9 cellular contexts compared by ENCODE assay signal in genomic region chr20:47350691-47351545, GRCh38. TPM values are rescaled to one million over a fixed set of nuclear protein-coding genes. Genes with fewer than 3 reads are reported as not detected.
A peak's percentile ranks its signal among the peaks of the same experiment; 100 is the strongest.
DNase-seq lines count a peak whose midpoint lies in the region; ATAC-seq and TF ChIP-seq lines count a peak whose summit lies in the region.
"Had no signal": no experiment of that assay in that cellular context is flagged by ENCODE, and none has a peak within 500 bp of the region (broad histone marks: within the 10 kb centered on the region; RNA-seq: fewer than 3 reads in every experiment).

No MANE protein-coding gene starts in this region.

- TF ChIP-seq POLR2A in gastrocnemius medialis (IDR thresholded peaks at IDR 0.05): no peak

- in situ Hi-C loops in gastrocnemius medialis (cut with MboI; ENCODE audit: low sequenced_read_pairs in 4 of 4): no loop called here

- H3K36me3 ChIP-seq in RWPE2 (ENCODE audit: low read depth) (peaks cover 85% of the 10 kb centered on the region), gastrocnemius medialis (peaks cover 0 to 7% of the 10 kb centered on the region in 2 donors)

- intact Hi-C loops in gastrocnemius medialis (cut with DNase I; ENCODE audit: low total_unique reads): loop anchor here (5.0 kb wide), 1 partner anchor 1521 kb away; no protein-coding TSS in a partner anchor

- ATAC-seq in RWPE2 (ENCODE audit: low read depth): no peak
- no peak for ATAC-seq in gastrocnemius medialis

- H3K27me3 ChIP-seq in RWPE2 (ENCODE audit: insufficient read depth, poor library complexity, severe bottlenecking) (no peaks in the 10 kb centered on the region), gastrocnemius medialis (no peaks in the 10 kb centered on the region)

- no peaks in the 10 kb centered on the region for H3K9me3 ChIP-seq in RWPE2 (ENCODE audit: severe bottlenecking)
- no peaks in the 10 kb centered on the region for H3K9me3 ChIP-seq in gastrocnemius medialis

- H3K4me1 ChIP-seq in RWPE2 (ENCODE audit: insufficient read depth, poor library complexity, severe bottlenecking) (peaks cover 80% of the 10 kb centered on the region), gastrocnemius medialis (peaks cover 90 to 93% of the 10 kb centered on the region in 2 donors)

- H3K4me3 ChIP-seq in GM12865 (ENCODE audit: low read depth, low read length) (peak overlapping the region; percentile 67), RWPE2 (ENCODE audit: severe bottlenecking) (no peak overlapping the region), gastrocnemius medialis (peak overlapping the region; percentile 37 to 43 (median 38))

- no peak for TF ChIP-seq CTCF in GM12865 (IDR thresholded peaks at IDR 0.05; ENCODE audit: insufficient read depth, low read depth, low read length, missing control alignments)
- TF ChIP-seq CTCF in RWPE2 (IDR thresholded peaks at IDR 0.05; ENCODE audit: poor library complexity, severe bottlenecking): no peak
- TF ChIP-seq CTCF in gastrocnemius medialis (IDR thresholded peaks at IDR 0.05 in 4 of 5, conservative IDR thresholded peaks at IDR 0.05 in 1 of 5): no peak

- no peak for DNase-seq in GM12865 (ENCODE audit: low read depth)
- no peak for DNase-seq in RWPE2 (ENCODE audit: low spot score)
- peak; percentile 58 for DNase-seq in globus pallidus (ENCODE audit: low spot score)
- no peak for DNase-seq in gastrocnemius medialis
- no peak for DNase-seq in stimulated activated CD4-positive, alpha-beta T cell treated with anti-CD3 and anti-CD28 coated beads, Interleukin-15, amount 100 ng/mL, for 24 hours
- no peak for DNase-seq in effector CD8-positive, alpha-beta T cell (lab: John Stamatoyannopoulos, UW)
- no peak for DNase-seq in NCI-H1694 treated with DMSO at 0.1 percent for 48 hours (lab: John Stamatoyannopoulos, UW)
- DNase-seq in NCI-H345 (lab: John Stamatoyannopoulos, UW): no peak
- DNase-seq: activated naive CD4-positive, alpha-beta T cell treated with anti-CD3 and anti-CD28 coated beads, Interleukin-2, amount 50 U/mL, for 16 hours had no signal

- H3K27ac ChIP-seq in RWPE2 (ENCODE audit: poor library complexity, severe bottlenecking) (peak overlapping the region; percentile 99), gastrocnemius medialis (peak overlapping the region; percentile 96 to 100 (median 97))

RNA-seq across cellular contexts. Expression of gene ZMYND8, which starts 5.6 kb away (rescaled TPM):
- total RNA-seq in gastrocnemius medialis: 10 to 100 TPM; 15.1 to 32.2 (median 19.7) TPM
